In genomic region chr9:114696814-114697544, GRCh38 we compare ENCODE assay signal across 8 cellular contexts. TPM values are rescaled to one million over a fixed set of nuclear protein-coding genes. Genes with fewer than 3 reads are reported as not detected.
DNase-seq lines count a peak whose midpoint lies in the region; ATAC-seq and TF ChIP-seq lines count a peak whose summit lies in the region.

No MANE protein-coding gene starts in this region.

- peak overlapping the region; percentile 54 for H3K4me3 Mint-ChIP-seq in activated naive CD4-positive, alpha-beta T cell treated with anti-CD3 and anti-CD28 coated beads for 36 hours

- no peaks in the 10 kb centered on the region for H3K36me3 ChIP-seq in transverse colon

- H3K27ac ChIP-seq in transverse colon: no peak overlapping the region

- no peaks in the 10 kb centered on the region for H3K27me3 ChIP-seq in transverse colon

- DNase-seq in activated T-cell treated with anti-CD3 and anti-CD28 coated beads for 48 hours (ENCODE audit: low read depth): peak; percentile 62
- DNase-seq in activated T-cell treated with anti-CD3 and anti-CD28 coated beads for 4 hours: no peak
- peak; percentile 89 for DNase-seq in activated naive CD4-positive, alpha-beta T cell treated with anti-CD3 and anti-CD28 coated beads for 36 hours
- peak; percentile 71 for DNase-seq in stimulated activated naive CD8-positive, alpha-beta T cell treated with anti-CD3 and anti-CD28 coated beads, Interleukin-15, Interleukin-2, amounts not matched to agents 100 U/mL and 50 U/mL, for 24 hours
- no peak for DNase-seq in DMS153 treated with DMSO at 0.1 percent for 48 hours (lab: John Stamatoyannopoulos, UW; ENCODE audit: unreplicated experiment)
- DNase-seq in NCI-H2227 (lab: John Stamatoyannopoulos, UW; ENCODE audit: unreplicated experiment): no peak
- DNase-seq in transverse colon: no peak

- in situ Hi-C loops in transverse colon (cut with MboI; ENCODE audit: low pct_ligation_motif_present in 1 of 4, low pct_unique_long_range_greater_than_20kb in 1 of 4, low sequenced_read_pairs in 3 of 4): loop anchor here in 2 of 4 donors (25.0 kb wide), 1 partner anchor 815 kb away; no protein-coding TSS in a partner anchor

- H3K36me3 Mint-ChIP-seq in activated naive CD4-positive, alpha-beta T cell treated with anti-CD3 and anti-CD28 coated beads for 36 hours (ENCODE audit: low read depth): peaks cover 3% of the 10 kb centered on the region

- WGBS in transverse colon (ENCODE audit: low coverage in 1 of 2), 2 donors: 54 to 70% methylated on average over 2 to 7 of the region's 7 CpGs

- peaks cover 0 to 10% (median 6%) of the 10 kb centered on the region in 4 donors for H3K4me1 ChIP-seq in transverse colon

- no peaks in the 10 kb centered on the region for H3K9me3 Mint-ChIP-seq in activated naive CD4-positive, alpha-beta T cell treated with anti-CD3 and anti-CD28 coated beads for 36 hours

- H3K27me3 Mint-ChIP-seq in activated naive CD4-positive, alpha-beta T cell treated with anti-CD3 and anti-CD28 coated beads for 36 hours (ENCODE audit: low read depth): no peaks in the 10 kb centered on the region

- no peaks in the 10 kb centered on the region for H3K9me3 ChIP-seq in transverse colon

- TF ChIP-seq EP300 in transverse colon (IDR thresholded peaks at IDR 0.05; ENCODE audit: low read depth): no peak

- peaks cover 74% of the 10 kb centered on the region for H3K4me1 Mint-ChIP-seq in activated naive CD4-positive, alpha-beta T cell treated with anti-CD3 and anti-CD28 coated beads for 36 hours (ENCODE audit: low read depth)

- CTCF ChIA-PET in activated naive CD4-positive, alpha-beta T cell treated with anti-CD3 and anti-CD28 coated beads for 36 hours (lab: Charles Lee): interaction anchor here (0.7 to 5.1 kb wide), 6 partner anchors 10 to 310 kb away, joined by 3 to 24 read pairs (median 3); partner anchors contain the start of genes TEX48 and TNFSF15

- ATAC-seq in HG03342 (IDR thresholded peaks at IDR 0.05; ENCODE audit: unreplicated experiment): peak; percentile 60
- ATAC-seq in stimulated activated naive CD8-positive, alpha-beta T cell treated with anti-CD3 and anti-CD28 coated beads, Interleukin-15, Interleukin-2, amounts not matched to agents 100 U/mL and 50 U/mL, for 24 hours: peak; percentile 68

- no peak for TF ChIP-seq POLR2A in transverse colon (IDR thresholded peaks at IDR 0.05)

- no peak overlapping the region for H3K4me3 ChIP-seq in transverse colon

- intact Hi-C loops in activated naive CD4-positive, alpha-beta T cell treated with anti-CD3 and anti-CD28 coated beads for 36 hours (cut with micrococcal nuclease): loop anchor here (2.0 kb wide), 1 partner anchor 512 kb away; no protein-coding TSS in a partner anchor
- intact Hi-C loops in transverse colon (cut with DNase I; ENCODE audit: low total_unique reads): no loop called here

- peak overlapping the region; percentile 98 for H3K27ac Mint-ChIP-seq in activated naive CD4-positive, alpha-beta T cell treated with anti-CD3 and anti-CD28 coated beads for 36 hours

- no peak for TF ChIP-seq CTCF in transverse colon (IDR thresholded peaks at IDR 0.05)

RNA-seq across cellular contexts. Expression of gene TEX48, which starts 15.0 kb away (rescaled TPM):
- not detected for total RNA-seq in activated naive CD4-positive, alpha-beta T cell treated with anti-CD3 and anti-CD28 coated beads for 36 hours
- total RNA-seq in transverse colon: not detected

RNA-seq across cellular contexts. Expression of gene TEX53, which starts 39.4 kb away (rescaled TPM):
- not detected for total RNA-seq in activated naive CD4-positive, alpha-beta T cell treated with anti-CD3 and anti-CD28 coated beads for 36 hours
- not detected for total RNA-seq in transverse colon

Comparison
In these comparisons a context has a peak if more than half of its experiments do, and no peak if none do; other contexts are left out.
1. DNase-seq: peak in activated T-cell treated with anti-CD3 and anti-CD28 coated beads for 48 hours (single experiment), activated naive CD4-positive, alpha-beta T cell treated with anti-CD3 and anti-CD28 coated beads for 36 hours (single experiment) and stimulated activated naive CD8-positive, alpha-beta T cell treated with anti-CD3 and anti-CD28 coated beads, Interleukin-15, Interleukin-2, amounts not matched to agents 100 U/mL and 50 U/mL, for 24 hours (single experiment); none in activated T-cell treated with anti-CD3 and anti-CD28 coated beads for 4 hours (single experiment), DMS153 treated with DMSO at 0.1 percent for 48 hours (single experiment), NCI-H2227 (single experiment) and transverse colon (single experiment).